17 cellular contexts compared by ENCODE assay signal in the genomic region with DNA sequence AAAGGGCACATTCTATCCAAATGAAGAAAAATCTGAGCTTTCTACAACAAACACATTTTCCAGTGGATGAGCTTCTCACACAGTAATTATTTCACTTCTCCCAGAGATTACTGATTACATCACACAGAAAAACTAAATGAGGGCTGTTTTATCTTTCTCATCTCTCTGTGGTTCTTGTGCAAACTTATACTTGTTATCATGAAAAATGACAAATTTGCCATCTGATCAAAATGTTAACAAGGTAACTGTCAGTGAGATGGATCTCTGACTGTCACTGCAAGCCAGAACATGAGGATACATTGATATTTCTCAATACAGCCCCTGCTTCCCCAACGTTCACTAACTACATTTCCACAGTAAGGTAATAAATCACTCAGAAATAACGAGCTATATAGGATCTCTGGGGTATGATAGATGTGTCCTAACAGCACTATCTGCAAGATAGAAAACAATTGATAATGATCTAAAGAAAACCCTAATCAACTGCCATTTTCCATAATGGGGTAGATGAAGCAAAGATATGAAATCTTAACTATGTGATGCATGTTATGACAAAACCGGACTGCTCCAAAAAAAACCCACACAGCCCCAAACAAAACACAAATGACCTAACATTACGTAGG.
DNase-seq lines count a peak whose midpoint lies in the region; ATAC-seq and TF ChIP-seq lines count a peak whose summit lies in the region.
"Had no signal": no experiment of that assay in that cellular context is flagged by ENCODE, and none has a peak within 500 bp of the region (broad histone marks: within the 10 kb centered on the region; RNA-seq: fewer than 3 reads in every experiment).

No MANE protein-coding gene starts in this region.

- peaks cover 4% of the 10 kb centered on the region for H3K27me3 Mint-ChIP-seq in CD4-positive, CD25-positive, alpha-beta regulatory T cell
- H3K27me3 Mint-ChIP-seq in activated T-helper 2 cell treated with anti-CD3 and anti-CD28 coated beads, Interferon-gamma antibody, Interleukin-2, Interleukin-4, amounts not matched to agents 10 μg/mL and 5 μg/mL and 100 μg/mL, durations not matched to agents 14 hours and 24 hours and 36 hours (ENCODE audit: low read depth), result no peaks in the 10 kb centered on the region
- peaks cover 18% of the 10 kb centered on the region for H3K27me3 Mint-ChIP-seq in osteocyte (ENCODE audit: unreplicated experiment)
- H3K27me3 Mint-ChIP-seq: B cell had no signal

- ATAC-seq in CD4-positive, CD25-positive, alpha-beta regulatory T cell (ENCODE audit: low read depth in 2 of 2), result no peak
- ATAC-seq: CD8-positive, alpha-beta T cell; PC-3 had no signal

- H3K36me3 ChIP-seq in CD4-positive, CD25-positive, alpha-beta regulatory T cell (ENCODE audit: control insufficient read depth, insufficient read depth, low read length), result peaks cover 2% of the 10 kb centered on the region

- H3K9me3 Mint-ChIP-seq in CD4-positive, CD25-positive, alpha-beta regulatory T cell, result peaks cover 0 to 5% (median 1%) of the 10 kb centered on the region in 7 donors
- H3K9me3 Mint-ChIP-seq in activated T-helper 2 cell treated with anti-CD3 and anti-CD28 coated beads, Interferon-gamma antibody, Interleukin-2, Interleukin-4, amounts not matched to agents 10 μg/mL and 5 μg/mL and 100 μg/mL, durations not matched to agents 14 hours and 24 hours and 36 hours, result no peaks in the 10 kb centered on the region
- no peaks in the 10 kb centered on the region for H3K9me3 Mint-ChIP-seq in osteocyte (ENCODE audit: unreplicated experiment)
- H3K9me3 Mint-ChIP-seq: CD8-positive, alpha-beta T cell had no signal

- no peak overlapping the region for H3K27ac ChIP-seq in CD4-positive, CD25-positive, alpha-beta regulatory T cell (ENCODE audit: insufficient read depth, low read length, poor library complexity, severe bottlenecking)

- no peak for TF ChIP-seq CTCF in osteocyte (IDR thresholded peaks at IDR 0.05)

- intact Hi-C loops in activated T-helper 2 cell treated with anti-CD3 and anti-CD28 coated beads, Interferon-gamma antibody, Interleukin-2, Interleukin-4, amounts not matched to agents 10 μg/mL and 5 μg/mL and 100 μg/mL, durations not matched to agents 14 hours and 24 hours and 36 hours (cut with micrococcal nuclease), result loop anchor here (10.0 kb wide), 2 partner anchors 486 to 676 kb away; no protein-coding TSS in a partner anchor

- H3K27me3 ChIP-seq in CD4-positive, CD25-positive, alpha-beta regulatory T cell (ENCODE audit: control insufficient read depth, insufficient read depth, low read length), result no peaks in the 10 kb centered on the region

- H3K4me3 Mint-ChIP-seq in CD4-positive, CD25-positive, alpha-beta regulatory T cell, result no peak overlapping the region
- no peak overlapping the region for H3K4me3 Mint-ChIP-seq in activated T-helper 2 cell treated with anti-CD3 and anti-CD28 coated beads, Interferon-gamma antibody, Interleukin-2, Interleukin-4, amounts not matched to agents 10 μg/mL and 5 μg/mL and 100 μg/mL, durations not matched to agents 14 hours and 24 hours and 36 hours (ENCODE audit: low read depth)
- no peak overlapping the region for H3K4me3 Mint-ChIP-seq in osteocyte (ENCODE audit: unreplicated experiment)
- H3K4me3 Mint-ChIP-seq: B cell; CD8-positive, alpha-beta T cell had no signal

- H3K36me3 Mint-ChIP-seq in CD4-positive, CD25-positive, alpha-beta regulatory T cell, result peaks cover 4% of the 10 kb centered on the region
- H3K36me3 Mint-ChIP-seq in activated T-helper 2 cell treated with anti-CD3 and anti-CD28 coated beads, Interferon-gamma antibody, Interleukin-2, Interleukin-4, amounts not matched to agents 10 μg/mL and 5 μg/mL and 100 μg/mL, durations not matched to agents 14 hours and 24 hours and 36 hours (ENCODE audit: low read depth), result peaks cover 35% of the 10 kb centered on the region
- H3K36me3 Mint-ChIP-seq in osteocyte (ENCODE audit: unreplicated experiment), result no peaks in the 10 kb centered on the region
- H3K36me3 Mint-ChIP-seq: CD8-positive, alpha-beta T cell had no signal

- H3K9me3 ChIP-seq in CD4-positive, CD25-positive, alpha-beta regulatory T cell (ENCODE audit: control insufficient read depth in 2 of 2, low read length in 2 of 2), result no peaks in the 10 kb centered on the region

- no peak overlapping the region for H3K4me3 ChIP-seq in CD4-positive, CD25-positive, alpha-beta regulatory T cell (ENCODE audit: low read depth, low read length)

- no peak for DNase-seq in CD4-positive, CD25-positive, alpha-beta regulatory T cell
- DNase-seq in EH (ENCODE audit: low read depth) (peak; percentile 10), NCI-H69 (lab: John Stamatoyannopoulos, UW) (peak; percentile 34), GM03348 (ENCODE audit: low spot score) (no peak), inferior parietal cortex (ENCODE audit: extremely low spot score) (no peak), NCI-H2227 (lab: John Stamatoyannopoulos, UW; ENCODE audit: unreplicated experiment) (no peak), osteocyte (ENCODE audit: extremely low spot score, unreplicated experiment) (no peak)
- DNase-seq in activated T-helper 2 cell treated with anti-CD3 and anti-CD28 coated beads, Interferon-gamma antibody, Interleukin-2, Interleukin-4, amounts not matched to agents 10 μg/mL and 5 μg/mL and 100 μg/mL, durations not matched to agents 14 hours and 24 hours and 36 hours (ENCODE audit: low spot score), result no peak
- DNase-seq: ACHN; CD8-positive, alpha-beta T cell; H7; NCI-H1048; NCI-H1694; NCI-H2107; NCI-H510A; PC-3 had no signal

- H3K27ac Mint-ChIP-seq in CD4-positive, CD25-positive, alpha-beta regulatory T cell, result peak overlapping the region in 2 of 3 donors; percentile 27 to 49
- H3K27ac Mint-ChIP-seq in activated T-helper 2 cell treated with anti-CD3 and anti-CD28 coated beads, Interferon-gamma antibody, Interleukin-2, Interleukin-4, amounts not matched to agents 10 μg/mL and 5 μg/mL and 100 μg/mL, durations not matched to agents 14 hours and 24 hours and 36 hours, result peak overlapping the region; percentile 44
- no peak overlapping the region for H3K27ac Mint-ChIP-seq in osteocyte (ENCODE audit: unreplicated experiment)
- H3K27ac Mint-ChIP-seq: B cell; CD8-positive, alpha-beta T cell had no signal

- peaks cover 0 to 38% (median 17%) of the 10 kb centered on the region in 4 donors for H3K4me1 Mint-ChIP-seq in CD4-positive, CD25-positive, alpha-beta regulatory T cell
- H3K4me1 Mint-ChIP-seq in activated T-helper 2 cell treated with anti-CD3 and anti-CD28 coated beads, Interferon-gamma antibody, Interleukin-2, Interleukin-4, amounts not matched to agents 10 μg/mL and 5 μg/mL and 100 μg/mL, durations not matched to agents 14 hours and 24 hours and 36 hours (ENCODE audit: low read depth), result peaks cover 36% of the 10 kb centered on the region
- H3K4me1 Mint-ChIP-seq in osteocyte (ENCODE audit: unreplicated experiment), result peaks cover 4% of the 10 kb centered on the region

- H3K4me1 ChIP-seq in CD4-positive, CD25-positive, alpha-beta regulatory T cell (ENCODE audit: control insufficient read depth, insufficient read depth, low read length, poor library complexity, severe bottlenecking), result no peaks in the 10 kb centered on the region

Comparison
In these comparisons a context has a peak if more than half of its experiments do, and no peak if none do; other contexts are left out.
1. DNase-seq: peak in EH (single experiment) and NCI-H69 (single experiment); none in CD4-positive, CD25-positive, alpha-beta regulatory T cell (0 of 3), activated T-helper 2 cell treated with anti-CD3 and anti-CD28 coated beads, Interferon-gamma antibody, Interleukin-2, Interleukin-4, amounts not matched to agents 10 μg/mL and 5 μg/mL and 100 μg/mL, durations not matched to agents 14 hours and 24 hours and 36 hours (single experiment), GM03348 (single experiment), inferior parietal cortex (single experiment), NCI-H2227 (single experiment) and osteocyte (single experiment).